17 cellular contexts compared by ENCODE assay signal in the genomic region with DNA sequence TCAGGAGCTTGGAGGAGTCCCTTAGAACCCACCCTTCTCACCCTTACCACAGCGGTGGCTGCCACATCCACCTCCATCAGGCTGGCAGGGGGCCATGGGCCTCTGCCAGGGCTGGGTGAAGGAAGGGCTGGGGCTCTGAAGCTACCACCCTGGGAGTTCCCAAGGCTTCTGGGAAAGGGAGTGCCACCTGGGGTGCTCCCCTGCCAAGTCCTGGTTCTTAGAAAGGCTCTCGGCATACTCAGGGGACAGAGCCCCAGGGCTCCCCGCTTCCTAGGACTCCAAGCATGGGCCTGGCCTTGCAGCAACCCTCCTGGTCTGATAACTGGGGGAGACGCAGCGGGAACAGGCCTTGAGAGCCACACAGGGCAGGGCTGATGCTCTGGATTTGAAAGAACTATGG. TPM values are rescaled to one million over a fixed set of nuclear protein-coding genes. Genes with fewer than 3 reads are reported as not detected.
A peak's percentile ranks its signal among the peaks of the same experiment; 100 is the strongest.
DNase-seq lines count a peak whose midpoint lies in the region; ATAC-seq and TF ChIP-seq lines count a peak whose summit lies in the region.
"Had no signal": no experiment of that assay in that cellular context is flagged by ENCODE, and none has a peak within 500 bp of the region (broad histone marks: within the 10 kb centered on the region; RNA-seq: fewer than 3 reads in every experiment).

No MANE protein-coding gene starts in this region.

- no peak overlapping the region for H2BK5ac ChIP-seq in mesenchymal stem cell (ENCODE audit: low read depth, low read length, poor library complexity, severe bottlenecking)

- H2BK120ac ChIP-seq in mesenchymal stem cell (ENCODE audit: low read depth, low read length): no peak overlapping the region

- H3K23ac ChIP-seq in mesenchymal stem cell (ENCODE audit: low read length in 2 of 2): no peak overlapping the region

- H3K14ac ChIP-seq in mesenchymal stem cell (ENCODE audit: low read length in 2 of 2): no peak overlapping the region

- no peaks in the 10 kb centered on the region for H3K9me2 ChIP-seq in SK-N-SH

- POLR2A ChIA-PET in SK-N-SH (lab: Yijun Ruan, JAX): no interaction called here

- ATAC-seq in SK-N-SH treated with all-trans-retinoic acid at 6 μM for 48 hours (no peak), body of pancreas (peak; percentile 25), HG03520 (IDR thresholded peaks at IDR 0.05; ENCODE audit: unreplicated experiment) (no peak)

- H3K36me3 ChIP-seq in SK-N-SH (replicated peaks in 1 of 2; ENCODE audit: control insufficient read depth in 1 of 2, insufficient read depth in 2 of 2, low read length in 1 of 2) (no peaks in the 10 kb centered on the region), body of pancreas (replicated peaks in 1 of 2; ENCODE audit: insufficient read depth in 1 of 2, low read depth in 2 of 2) (no peaks in the 10 kb centered on the region), mesenchymal stem cell (ENCODE audit: control insufficient read depth in 1 of 2, insufficient read depth in 2 of 2, low read depth in 1 of 2, low read length in 2 of 2) (no peaks in the 10 kb centered on the region), thyroid gland (no peaks in the 10 kb centered on the region)
- H3K36me3 ChIP-seq: BLaER1 treated with 17β-estradiol and CSF1 and Interleukin-3, amounts not matched to agents 10 nM and 100 nM; gastroesophageal sphincter; neutrophil had no signal

- peak overlapping the region; percentile 41 for H2BK15ac ChIP-seq in mesenchymal stem cell (ENCODE audit: low read depth, poor library complexity, severe bottlenecking)

- no peak overlapping the region for H3K4me3 ChIP-seq in SK-N-SH (ENCODE audit: low read depth in 2 of 2, low read length in 1 of 2)
- no peak overlapping the region for H3K4me3 ChIP-seq in body of pancreas
- H3K4me3 ChIP-seq in mesenchymal stem cell (ENCODE audit: insufficient read depth in 1 of 2, low read depth in 1 of 2, low read length in 2 of 2): no peak overlapping the region
- no peak overlapping the region for H3K4me3 ChIP-seq in thyroid gland (replicated peaks in 1 of 3)
- H3K4me3 ChIP-seq: A549; BLaER1 treated with 17β-estradiol and CSF1 and Interleukin-3, amounts not matched to agents 10 nM and 100 nM; gastroesophageal sphincter; GM23248 had no signal

- H3K4me2 ChIP-seq in SK-N-SH (no peak overlapping the region), mesenchymal stem cell (ENCODE audit: low read length, poor library complexity, severe bottlenecking) (no peak overlapping the region)
- H3K4me2 ChIP-seq: A549; BLaER1 treated with 17β-estradiol and CSF1 and Interleukin-3, amounts not matched to agents 10 nM and 100 nM had no signal

- H3K9me3 ChIP-seq in SK-N-SH (no peaks in the 10 kb centered on the region), body of pancreas (no peaks in the 10 kb centered on the region), mesenchymal stem cell (ENCODE audit: control insufficient read depth, low read length) (peaks cover 7% of the 10 kb centered on the region), thyroid gland (no peaks in the 10 kb centered on the region)
- H3K9me3 ChIP-seq: A549, gastroesophageal sphincter, neutrophil had no signal

- no peak for TF ChIP-seq EP300 in SK-N-SH (IDR thresholded peaks at IDR 0.05; ENCODE audit: borderline replicate concordance in 1 of 2, low read depth in 1 of 2, low read length in 1 of 2)

- DNase-seq in SK-N-SH: peak; percentile 15
- DNase-seq in body of pancreas: peak in 3 of 4 donors; percentile 20 to 53 (median 53)
- DNase-seq in mesenchymal stem cell: no peak
- peak; percentile 63 to 72 for DNase-seq in thyroid gland
- no peak for DNase-seq in GM19240 (ENCODE audit: insufficient read length, low spot score)
- DNase-seq in amniotic stem cell (lab: John Stamatoyannopoulos, UW): no peak
- DNase-seq: activated CD8-positive, alpha-beta memory T cell treated with anti-CD3 and anti-CD28 coated beads for 24 hours; activated naive CD4-positive, alpha-beta T cell treated with anti-CD3 and anti-CD28 coated beads, Interleukin-2, amount 10 ng/mL, durations not matched to agents 7 days and 5 days; activated T-cell treated with anti-CD3 and anti-CD28 coated beads, Interleukin-2, amount 50 U/mL, for 48 hours; midbrain had no signal

- TF ChIP-seq CTCF in SK-N-SH (IDR thresholded peaks at IDR 0.05): no peak
- TF ChIP-seq CTCF in body of pancreas (IDR thresholded peaks at IDR 0.05): no peak
- no peak for TF ChIP-seq CTCF in thyroid gland (IDR thresholded peaks at IDR 0.05)

- peaks cover 0 to 32% of the 10 kb centered on the region in 2 experiments; a peak in 2 of 4 replicates for H3K4me1 ChIP-seq in SK-N-SH (ENCODE audit: control insufficient read depth in 1 of 2, insufficient read depth in 2 of 2, low read depth in 1 of 2, low read length in 1 of 2)
- H3K4me1 ChIP-seq in body of pancreas: peaks cover 6% of the 10 kb centered on the region
- H3K4me1 ChIP-seq in mesenchymal stem cell (ENCODE audit: control insufficient read depth, insufficient read depth, low read depth, low read length): peaks cover 15% of the 10 kb centered on the region
- peaks cover 10 to 30% of the 10 kb centered on the region in 2 donors for H3K4me1 ChIP-seq in thyroid gland
- H3K4me1 ChIP-seq: A549; BLaER1 treated with 17β-estradiol and CSF1 and Interleukin-3, amounts not matched to agents 10 nM and 100 nM; gastroesophageal sphincter had no signal

- H3K27me3 ChIP-seq in SK-N-SH (ENCODE audit: insufficient read depth) (peaks cover 4% of the 10 kb centered on the region; the same call in 1 of the 2 replicates), body of pancreas (no peaks in the 10 kb centered on the region), mesenchymal stem cell (ENCODE audit: control insufficient read depth in 1 of 2, insufficient read depth in 1 of 2, low read length in 2 of 2) (peaks cover 23 to 65% of the 10 kb centered on the region in 2 experiments), thyroid gland (no peaks in the 10 kb centered on the region)
- H3K27me3 ChIP-seq: BLaER1 treated with 17β-estradiol and CSF1 and Interleukin-3, amounts not matched to agents 10 nM and 100 nM had no signal

- no peak overlapping the region for H3K4ac ChIP-seq in mesenchymal stem cell (ENCODE audit: low read depth in 1 of 2, low read length in 2 of 2)

- H3K18ac ChIP-seq in mesenchymal stem cell (ENCODE audit: low read depth in 1 of 2, low read length in 2 of 2): no peak overlapping the region

- H2BK12ac ChIP-seq in mesenchymal stem cell (ENCODE audit: low read length in 2 of 2): no peak overlapping the region

- intact Hi-C loops in body of pancreas (cut with DNase I) (loop anchor here (10.0 kb wide), 1 partner anchor 196 kb away; no protein-coding TSS in a partner anchor), thyroid gland (cut with DNase I) (loop anchor here (5.0 kb wide), 1 partner anchor 33 kb away; the partner anchor contains the start of gene SELENOM)

- no peaks in the 10 kb centered on the region for H3K79me1 ChIP-seq in mesenchymal stem cell (replicated peaks; ENCODE audit: low read length, poor library complexity, severe bottlenecking)

- no peak overlapping the region for H4K8ac ChIP-seq in mesenchymal stem cell (ENCODE audit: low read length)

- no peak overlapping the region for H3K27ac ChIP-seq in SK-N-SH (ENCODE audit: low read depth in 2 of 2, low read length in 1 of 2)
- no peak overlapping the region for H3K27ac ChIP-seq in body of pancreas
- no peak overlapping the region for H3K27ac ChIP-seq in mesenchymal stem cell (ENCODE audit: low read length, poor library complexity, severe bottlenecking)
- H3K27ac ChIP-seq in thyroid gland: peak overlapping the region in 2 of 3 donors; percentile 23 to 39
- H3K27ac ChIP-seq: A549; BLaER1 treated with 17β-estradiol and CSF1 and Interleukin-3, amounts not matched to agents 10 nM and 100 nM; gastroesophageal sphincter; GM23248; neutrophil had no signal

- no peaks in the 10 kb centered on the region for H3F3A ChIP-seq in SK-N-SH (replicated peaks; ENCODE audit: insufficient read depth)

- H2AFZ ChIP-seq in SK-N-SH (ENCODE audit: low read depth) (no peak overlapping the region), mesenchymal stem cell (ENCODE audit: low read depth, low read length) (no peak overlapping the region)
- H2AFZ ChIP-seq: GM23248 had no signal

- no peak for TF ChIP-seq RAD21 in SK-N-SH (IDR thresholded peaks at IDR 0.05; ENCODE audit: low read length)

- CTCF ChIA-PET in SK-N-SH (lab: Yijun Ruan, JAX): interaction anchor here (0.6 to 5.0 kb wide), 7 partner anchors 8 to 71 kb away, joined by 3 to 22 read pairs (median 6); partner anchors contain the start of gene SELENOM

- no peak overlapping the region for H4K91ac ChIP-seq in mesenchymal stem cell (ENCODE audit: low read length)

- H3K79me2 ChIP-seq in SK-N-SH (ENCODE audit: insufficient read depth): no peaks in the 10 kb centered on the region

- no peak for TF ChIP-seq POLR2A in body of pancreas (IDR thresholded peaks at IDR 0.05)
- no peak for TF ChIP-seq POLR2A in thyroid gland (IDR thresholded peaks at IDR 0.05)

- 84% methylated on average over 3 of the region's 5 CpGs for WGBS in SK-N-SH (ENCODE audit: low lambda C conversion rate)
- WGBS in body of pancreas, 2 donors: 30 to 59% methylated on average over 4 to 5 of the region's 5 CpGs
- WGBS in mesenchymal stem cell: 76% methylated on average over 5 of the region's 5 CpGs
- WGBS in thyroid gland, 2 donors: 27 to 67% methylated on average over 3 to 4 of the region's 5 CpGs

- H3K9ac ChIP-seq in SK-N-SH (no peak overlapping the region), mesenchymal stem cell (ENCODE audit: low read length) (no peak overlapping the region)
- H3K9ac ChIP-seq: BLaER1 treated with 17β-estradiol and CSF1 and Interleukin-3, amounts not matched to agents 10 nM and 100 nM; GM23248 had no signal

- H2AK5ac ChIP-seq in mesenchymal stem cell (ENCODE audit: low read length, severe bottlenecking): no peak overlapping the region

- H4K20me1 ChIP-seq in SK-N-SH (ENCODE audit: insufficient read depth): no peaks in the 10 kb centered on the region
- H4K20me1 ChIP-seq: BLaER1 treated with 17β-estradiol and CSF1 and Interleukin-3, amounts not matched to agents 10 nM and 100 nM had no signal

RNA-seq across cellular contexts. Expression of gene PLA2G3, which starts 0.4 kb away (rescaled TPM):
- not detected in 2 replicates for polyA plus RNA-seq in SK-N-SH (2012; rRNA removed)
- not detected in 2 replicates for polyA plus RNA-seq in SK-N-SH (2012; cell fraction: cytosol; rRNA removed)
- polyA plus RNA-seq in SK-N-SH (2012; cell fraction: nucleus; rRNA removed): not detected in 2 replicates
- total RNA-seq in body of pancreas: not detected
- 1.2 TPM for polyA plus RNA-seq in mesenchymal stem cell (2013, experiment 1 of 2)
- polyA plus RNA-seq in mesenchymal stem cell (2013, experiment 2 of 2): 1.2 TPM
- total RNA-seq in thyroid gland: 1 to 10 TPM in 1 of 4 donors, under 1 TPM in 2, not detected in 1; 0.22 to 1.9 (median 0.83) TPM
- total RNA-seq: GM23248 had no signal
- polyA plus RNA-seq: A549, GM23248 had no signal

RNA-seq across cellular contexts. Expression of gene INPP5J, which starts 18.0 kb away (rescaled TPM):
- 3.2 TPM in 2 replicates for polyA plus RNA-seq in SK-N-SH (2012; rRNA removed)
- 0.73 and 1.2 TPM in 2 replicates for polyA plus RNA-seq in SK-N-SH (2012; cell fraction: cytosol; rRNA removed)
- 14.7 and 18.9 TPM in 2 replicates for polyA plus RNA-seq in SK-N-SH (2012; cell fraction: nucleus; rRNA removed)
- total RNA-seq in body of pancreas (10 to 100 TPM; 16.1 to 17.8 TPM), thyroid gland (100 to 1,000 TPM; 180 to 665 (median 442) TPM)
- polyA plus RNA-seq in mesenchymal stem cell (2013, experiment 1 of 2): 2.2 TPM
- 2.2 TPM for polyA plus RNA-seq in mesenchymal stem cell (2013, experiment 2 of 2)
- total RNA-seq: GM23248 had no signal

RNA-seq across cellular contexts. Expression of gene RNF185, which starts 19.2 kb away (rescaled TPM):
- polyA plus RNA-seq in SK-N-SH (2012; rRNA removed): 21.7 and 32.1 TPM in 2 replicates
- 18.4 and 24.3 TPM in 2 replicates for polyA plus RNA-seq in SK-N-SH (2012; cell fraction: cytosol; rRNA removed)
- polyA plus RNA-seq in SK-N-SH (2012; cell fraction: nucleus; rRNA removed): 22.4 and 31.8 TPM in 2 replicates
- total RNA-seq in body of pancreas (10 to 100 TPM; 11.5 to 20.8 TPM), thyroid gland (10 to 100 TPM; 56.0 to 63.1 (median 58.1) TPM)
- polyA plus RNA-seq in mesenchymal stem cell (2013, experiment 1 of 2): 34.9 TPM
- polyA plus RNA-seq in mesenchymal stem cell (2013, experiment 2 of 2): 35.2 TPM

RNA-seq across cellular contexts. Expression of gene SELENOM, which starts 33.4 kb away (rescaled TPM):
- 97.1 and 117 TPM in 2 replicates for polyA plus RNA-seq in SK-N-SH (2012; rRNA removed)
- 55.2 and 84.3 TPM in 2 replicates for polyA plus RNA-seq in SK-N-SH (2012; cell fraction: cytosol; rRNA removed)
- 81.0 and 129 TPM in 2 replicates for polyA plus RNA-seq in SK-N-SH (2012; cell fraction: nucleus; rRNA removed)
- total RNA-seq in body of pancreas (100 to 1,000 TPM; 127 to 198 TPM), thyroid gland (100 to 1,000 TPM; 208 to 501 (median 314) TPM)
- polyA plus RNA-seq in mesenchymal stem cell (2013, experiment 1 of 2): 278 TPM
- 285 TPM for polyA plus RNA-seq in mesenchymal stem cell (2013, experiment 2 of 2)

RNA-seq across cellular contexts. Expression of gene SMTN, which starts 59.6 kb away (rescaled TPM):
- polyA plus RNA-seq in SK-N-SH (2012; rRNA removed): 12.5 and 30.4 TPM in 2 replicates
- 9.1 and 14.9 TPM in 2 replicates for polyA plus RNA-seq in SK-N-SH (2012; cell fraction: cytosol; rRNA removed)
- polyA plus RNA-seq in SK-N-SH (2012; cell fraction: nucleus; rRNA removed): 70.2 and 73.7 TPM in 2 replicates
- total RNA-seq in body of pancreas (10 to 100 TPM; 35.5 to 50.1 TPM), thyroid gland (10 to 100 TPM; 46.2 to 60.3 (median 54.2) TPM)
- polyA plus RNA-seq in mesenchymal stem cell (2013, experiment 1 of 2): 71.2 TPM
- 67.2 TPM for polyA plus RNA-seq in mesenchymal stem cell (2013, experiment 2 of 2)

Comparison
In these comparisons a context has a peak if more than half of its experiments do, and no peak if none do; other contexts are left out.
1. DNase-seq: peak in SK-N-SH (single experiment), body of pancreas (3 of 4) and thyroid gland (2 of 2); none in mesenchymal stem cell (single experiment), GM19240 (single experiment) and amniotic stem cell (single experiment).
2. H3K27ac ChIP-seq: peak in thyroid gland (2 of 3); none in SK-N-SH (0 of 2), body of pancreas (0 of 4) and mesenchymal stem cell (single experiment).
3. RNA of gene INPP5J, which starts 18.0 kb away (total RNA-seq): 180 to 665 TPM in thyroid gland; 16.1 to 17.8 TPM in body of pancreas; every median in the first group is over 4 times any median in the second.